ENCODE assay signal across 9 cellular contexts in genomic region chr2:169012191-169012792, GRCh38. TPM values are rescaled to one million over a fixed set of nuclear protein-coding genes. Genes with fewer than 3 reads are reported as not detected.
A peak's percentile ranks its signal among the peaks of the same experiment; 100 is the strongest.
DNase-seq lines count a peak whose midpoint lies in the region; ATAC-seq, FAIRE-seq and TF ChIP-seq lines count a peak whose summit lies in the region.
"Not testable (repeated sequence)": the region's sequence is repeated elsewhere in the genome, so short reads cannot be mapped to it uniquely, and the experiment has no call there.
"Had no signal": no experiment of that assay in that cellular context is flagged by ENCODE, and none has a peak within 500 bp of the region (broad histone marks: within the 10 kb centered on the region; RNA-seq: fewer than 3 reads in every experiment).

No MANE protein-coding gene starts in this region.

- not testable (repeated sequence) for H2AFZ ChIP-seq in HepG2 (ENCODE audit: low read length)

- intact Hi-C loops in Panc1 (cut with micrococcal nuclease; ENCODE audit: unreplicated experiment); HepG2 (cut with micrococcal nuclease; ENCODE audit: unreplicated experiment): not testable (repeated sequence)
- intact Hi-C loops in colonic mucosa (cut with DNase I) = loop anchor here (10.0 kb wide), 1 partner anchor 1657 kb away; no protein-coding TSS in a partner anchor
- intact Hi-C loops in heart left ventricle (cut with DNase I) = loop anchor here in 1 of 10 donors (5.0 kb wide), 1 partner anchor 70 kb away; no protein-coding TSS in a partner anchor

- BruUV-seq in Panc1 (replicated peaks; lab: Mats Ljungman, UMichigan); HepG2 (replicated peaks; lab: Mats Ljungman, UMichigan): not testable (repeated sequence)

- not testable (repeated sequence) for H4K20me1 ChIP-seq in HepG2 (ENCODE audit: insufficient read depth, low read length)

- POLR2A ChIA-PET in Panc1 (lab: Charles Lee); HepG2 (lab: Yijun Ruan, JAX): not testable (repeated sequence)

- DNase-seq in CMK (ENCODE audit: low read depth) (peak; percentile 56), HS-5 (ENCODE audit: low read depth) (peak; percentile 25), Panc1 (ENCODE audit: low read depth, low spot score) (peak; percentile 64), activated T-cell treated with anti-CD3 and anti-CD28 coated beads for 48 hours (ENCODE audit: low read depth) (peak; percentile 4), colonic mucosa (peak; percentile 74), heart left ventricle (peak in 4 of 5 donors; percentile 37 to 79 (median 46)), HepG2 (ENCODE audit: low spot score) (peak; percentile 89), small intestine (peak; percentile 94)

- in situ Hi-C loops in Panc1 (cut with HindIII; ENCODE audit: low pct_unique_long_range_greater_than_20kb, low sequenced_read_pairs); HepG2 (cut with HindIII; ENCODE audit: extremely low pct_ligation_motif_present, low pct_unique_long_range_greater_than_20kb): not testable (repeated sequence)

- 22 to 41% (median 31%) methylated on average over 3 to 5 of the region's 5 CpGs for WGBS in heart left ventricle, 4 donors
- 21% methylated on average over 3 of the region's 5 CpGs for WGBS in HepG2 (ENCODE audit: low lambda C conversion rate)
- WGBS in small intestine, 3 donors = 35 to 51% (median 39%) methylated on average over 5 of the region's 5 CpGs

- not testable (repeated sequence) for H3K27ac ChIP-seq in Panc1 (ENCODE audit: low read length); HepG2 (ENCODE audit: extremely low read length, insufficient read depth, low read length); small intestine (ENCODE audit: low read depth in 1 of 2, low read length in 1 of 2)
- H3K27ac ChIP-seq in colonic mucosa (peak overlapping the region; percentile 70), heart left ventricle (peak overlapping the region in 9 of 12 donors; percentile 8 to 81 (median 72))

- TF ChIP-seq RAD21 in HepG2 (CRISPR knock-in tag; IDR thresholded peaks at IDR 0.05) = not testable (repeated sequence)

- TF ChIP-seq CTCF in Panc1 (IDR thresholded peaks at IDR 0.05); colonic mucosa (IDR thresholded peaks at IDR 0.05); heart left ventricle (IDR thresholded peaks at IDR 0.05); HepG2 (CRISPR knock-in tag; IDR thresholded peaks at IDR 0.05): not testable (repeated sequence)

- CTCF ChIA-PET in Panc1 (lab: Charles Lee); HepG2 (lab: Yijun Ruan, JAX; ENCODE audit: low intra/inter-chr PET ratio, low total read pairs): not testable (repeated sequence)

- peak; percentile 98 for ATAC-seq in Panc1
- peak; percentile 99 to 100 (median 99) for ATAC-seq in heart left ventricle
- peak; percentile 100 for ATAC-seq in HepG2

- peak overlapping the region in 1 of 2 donors; percentile 23 for H3K9ac ChIP-seq in colonic mucosa (ENCODE audit: low read depth in 2 of 2, low read length in 2 of 2)
- H3K9ac ChIP-seq in HepG2 (ENCODE audit: insufficient read depth, low read depth, low read length) = not testable (repeated sequence)

- not testable (repeated sequence) for H3K4me3 ChIP-seq in Panc1 (ENCODE audit: low read depth in 2 of 2, low read length in 2 of 2); colonic mucosa; heart left ventricle; HepG2 (replicated peaks in 1 of 3; ENCODE audit: insufficient read depth in 1 of 3, low read depth in 2 of 3, low read length in 3 of 3); small intestine (ENCODE audit: low read depth in 1 of 2, low read length in 2 of 2)

- not testable (repeated sequence) for H3K4me1 ChIP-seq in Panc1 (ENCODE audit: control insufficient read depth, insufficient read depth, low read length); colonic mucosa; small intestine (ENCODE audit: control insufficient read depth in 2 of 2, insufficient read depth in 1 of 2, low read depth in 1 of 2, low read length in 1 of 2)
- H3K4me1 ChIP-seq in heart left ventricle = peaks cover 0 to 19% (median 5%) of the 10 kb centered on the region in 12 donors
- peaks cover 19% of the 10 kb centered on the region for H3K4me1 ChIP-seq in HepG2 (ENCODE audit: insufficient read depth, low read length)

- not testable (repeated sequence) for H3K27me3 ChIP-seq in Panc1 (ENCODE audit: control insufficient read depth, insufficient read depth, low read length); colonic mucosa; heart left ventricle; HepG2 (ENCODE audit: control insufficient read depth in 1 of 2, insufficient read depth in 2 of 2, low read length in 2 of 2); small intestine (ENCODE audit: control insufficient read depth in 2 of 2, insufficient read depth in 2 of 2, low read length in 2 of 2)

- TF ChIP-seq POLR2A in heart left ventricle (IDR thresholded peaks at IDR 0.05); HepG2 (IDR thresholded peaks at IDR 0.05; ENCODE audit: insufficient read depth in 1 of 2, low read depth in 2 of 2, low read length in 2 of 2): not testable (repeated sequence)

- not testable (repeated sequence) for H3K36me3 ChIP-seq in Panc1 (ENCODE audit: control insufficient read depth, insufficient read depth, low read length); colonic mucosa; heart left ventricle; HepG2 (replicated peaks in 1 of 2; ENCODE audit: control insufficient read depth in 1 of 2, insufficient read depth in 2 of 2, low read length in 2 of 2); small intestine (ENCODE audit: control insufficient read depth in 2 of 2, insufficient read depth in 2 of 2, low read length in 2 of 2)

- H3K79me2 ChIP-seq in HepG2 (ENCODE audit: insufficient read depth, low read length) = not testable (repeated sequence)

- peak; percentile 57 for FAIRE-seq in HepG2 (lab: Jason Lieb, UNC)
- not testable (repeated sequence) for FAIRE-seq in small intestine (lab: Jason Lieb, UNC)

- not testable (repeated sequence) for H3K4me2 ChIP-seq in HepG2 (ENCODE audit: low read depth, low read length)

- TF ChIP-seq EP300 in HepG2 (IDR thresholded peaks at IDR 0.05; ENCODE audit: low read depth in 2 of 2, low read length in 2 of 2) (peak in 1 of 2 experiments; percentile 44; a peak in 1 of 4 replicates), HepG2 (CRISPR knock-in tag; IDR thresholded peaks at IDR 0.05; ENCODE audit: borderline replicate concordance) (peak; percentile 76; the same call in 1 of the 2 replicates)

- H3K9me3 ChIP-seq in Panc1 (ENCODE audit: control insufficient read depth, insufficient read depth, low read depth, low read length); colonic mucosa; heart left ventricle; HepG2 (ENCODE audit: low read length); small intestine (ENCODE audit: control insufficient read depth, low read depth): not testable (repeated sequence)

RNA-seq across cellular contexts. Expression of gene ABCB11, which starts 18.8 kb away (rescaled TPM):
- total RNA-seq in Panc1 (2021; ENCODE audit: unreplicated experiment) (0.05 TPM), colonic mucosa (1 to 10 TPM in 1 of 2 donors, under 1 TPM in 1; 0.74 to 1.1 TPM), heart left ventricle (under 1 TPM in 4 of 9 donors, not detected in 5; 0.05 to 0.09 (median 0.09) TPM), HepG2 (2016; rRNA removed; fragmentation: Illumina TruSeq; extraction: Trizol) (not detected in 2 replicates)
- not detected for polyA plus RNA-seq in Panc1 (2012; ENCODE audit: insufficient read length)
- polyA plus RNA-seq in heart left ventricle (under 1 TPM in 1 of 2 donors, not detected in 1; 0.10 TPM), HepG2 (2011; rRNA removed) (not detected in 2 replicates), small intestine (under 1 TPM in 1 of 3 donors, not detected in 2; 0.03 TPM)
- total RNA-seq in HepG2 (2016; cell fraction: cytosol; rRNA removed; fragmentation: Illumina TruSeq; extraction: Trizol; ENCODE audit: low read depth) = not detected in 2 replicates
- total RNA-seq in HepG2 (2016; cell fraction: insoluble cytoplasmic fraction; rRNA removed; fragmentation: Illumina TruSeq; extraction: Trizol) = not detected in 2 replicates
- not detected in 2 replicates for total RNA-seq in HepG2 (2016; cell fraction: membrane; rRNA removed; fragmentation: Illumina TruSeq; extraction: Trizol)
- not detected in 2 replicates for total RNA-seq in HepG2 (2016; cell fraction: nucleus; rRNA removed; fragmentation: Illumina TruSeq; extraction: Trizol)
- not detected in 2 replicates for polyA plus RNA-seq in HepG2 (2011; cell fraction: cytosol; rRNA removed)
- not detected in 2 replicates for polyA plus RNA-seq in HepG2 (2011; cell fraction: nucleus; rRNA removed)
- polyA plus RNA-seq in HepG2 (2012) = not detected in 2 replicates
- not detected in 2 replicates for polyA plus RNA-seq in HepG2 (2016; cell fraction: cytosol; fragmentation: Illumina TruSeq; extraction: Trizol; ENCODE audit: low read depth)
- polyA plus RNA-seq in HepG2 (2016; cell fraction: insoluble cytoplasmic fraction; fragmentation: Illumina TruSeq; extraction: Trizol; ENCODE audit: low read depth) = not detected in 2 replicates
- polyA plus RNA-seq in HepG2 (2016; cell fraction: membrane; fragmentation: Illumina TruSeq; extraction: Trizol; ENCODE audit: low read depth) = not detected in 2 replicates
- not detected in 2 replicates for polyA plus RNA-seq in HepG2 (2016; cell fraction: nucleus; fragmentation: Illumina TruSeq; extraction: Trizol; ENCODE audit: insufficient read depth, low read depth)
- 0.09 TPM in 1 of 2 replicates, not detected in the other for polyA minus RNA-seq in HepG2 (2011; rRNA and poly(A)+ RNA removed; ENCODE audit: low replicate concordance)
- not detected in 2 replicates for polyA minus RNA-seq in HepG2 (2011; cell fraction: cytosol; rRNA and poly(A)+ RNA removed)
- not detected in 2 replicates for polyA minus RNA-seq in HepG2 (2011; cell fraction: nucleus; rRNA and poly(A)+ RNA removed)
- polyA plus RNA-seq: neural cell had no signal

RNA-seq across cellular contexts. Expression of gene DHRS9, which starts 57.1 kb away (rescaled TPM):
- total RNA-seq in Panc1 (2021; ENCODE audit: unreplicated experiment) = 0.21 TPM
- polyA plus RNA-seq in Panc1 (2012; ENCODE audit: insufficient read length) = 0.15 TPM
- 100 to 1,000 TPM; 102 to 144 TPM for total RNA-seq in colonic mucosa
- 10 to 100 TPM in 1 of 9 donors, 1 to 10 TPM in 7, under 1 TPM in 1; 0.81 to 24.8 (median 1.9) TPM for total RNA-seq in heart left ventricle
- 10 to 100 TPM in 1 of 2 donors, 1 to 10 TPM in 1; 1.7 to 30.9 TPM for polyA plus RNA-seq in heart left ventricle
- total RNA-seq in HepG2 (2016; rRNA removed; fragmentation: Illumina TruSeq; extraction: Trizol) = not detected in 2 replicates
- total RNA-seq in HepG2 (2016; cell fraction: cytosol; rRNA removed; fragmentation: Illumina TruSeq; extraction: Trizol; ENCODE audit: low read depth) = not detected in 2 replicates
- total RNA-seq in HepG2 (2016; cell fraction: insoluble cytoplasmic fraction; rRNA removed; fragmentation: Illumina TruSeq; extraction: Trizol) = not detected in 2 replicates
- total RNA-seq in HepG2 (2016; cell fraction: membrane; rRNA removed; fragmentation: Illumina TruSeq; extraction: Trizol) = not detected in 2 replicates
- total RNA-seq in HepG2 (2016; cell fraction: nucleus; rRNA removed; fragmentation: Illumina TruSeq; extraction: Trizol) = not detected in 2 replicates
- polyA plus RNA-seq in HepG2 (2011; rRNA removed) = not detected in 2 replicates
- polyA plus RNA-seq in HepG2 (2011; cell fraction: cytosol; rRNA removed) = not detected in 2 replicates
- polyA plus RNA-seq in HepG2 (2011; cell fraction: nucleus; rRNA removed) = not detected in 2 replicates
- polyA plus RNA-seq in HepG2 (2012) = not detected in 2 replicates
- polyA plus RNA-seq in HepG2 (2016; cell fraction: cytosol; fragmentation: Illumina TruSeq; extraction: Trizol; ENCODE audit: low read depth) = not detected in 2 replicates
- not detected in 2 replicates for polyA plus RNA-seq in HepG2 (2016; cell fraction: insoluble cytoplasmic fraction; fragmentation: Illumina TruSeq; extraction: Trizol; ENCODE audit: low read depth)
- polyA plus RNA-seq in HepG2 (2016; cell fraction: membrane; fragmentation: Illumina TruSeq; extraction: Trizol; ENCODE audit: low read depth) = not detected in 2 replicates
- not detected in 2 replicates for polyA plus RNA-seq in HepG2 (2016; cell fraction: nucleus; fragmentation: Illumina TruSeq; extraction: Trizol; ENCODE audit: insufficient read depth, low read depth)
- polyA minus RNA-seq in HepG2 (2011; rRNA and poly(A)+ RNA removed; ENCODE audit: low replicate concordance) = 0.14 TPM in 1 of 2 replicates, not detected in the other
- not detected in 2 replicates for polyA minus RNA-seq in HepG2 (2011; cell fraction: cytosol; rRNA and poly(A)+ RNA removed)
- not detected in 2 replicates for polyA minus RNA-seq in HepG2 (2011; cell fraction: nucleus; rRNA and poly(A)+ RNA removed)
- 1 to 10 TPM in 2 of 3 donors, under 1 TPM in 1; 0.76 to 1.8 (median 1.1) TPM for polyA plus RNA-seq in small intestine
- polyA plus RNA-seq: neural cell had no signal

Comparison
In these comparisons a context has a peak if more than half of its experiments do, and no peak if none do; other contexts are left out.
1. DNase-seq: peak in every context shown above with its lines; median percentile 94 in small intestine; 89 in HepG2; 74 in colonic mucosa; 64 in Panc1; 56 in CMK; 46 in heart left ventricle; 25 in HS-5; 4 in activated T-cell treated with anti-CD3 and anti-CD28 coated beads for 48 hours.
2. RNA of gene DHRS9, which starts 57.1 kb away (total RNA-seq): 102 to 144 TPM in colonic mucosa; 0.81 to 24.8 TPM in heart left ventricle, 0.21 TPM in Panc1 (single experiment) and not detected in HepG2; every median in the first group is over 4 times any median in the second.
3. Peak in every context shown above with its lines, with median percentiles within 50 percentile points of each other: ATAC-seq.